ENCODE assay signal across 1 cellular context in the genomic region with DNA sequence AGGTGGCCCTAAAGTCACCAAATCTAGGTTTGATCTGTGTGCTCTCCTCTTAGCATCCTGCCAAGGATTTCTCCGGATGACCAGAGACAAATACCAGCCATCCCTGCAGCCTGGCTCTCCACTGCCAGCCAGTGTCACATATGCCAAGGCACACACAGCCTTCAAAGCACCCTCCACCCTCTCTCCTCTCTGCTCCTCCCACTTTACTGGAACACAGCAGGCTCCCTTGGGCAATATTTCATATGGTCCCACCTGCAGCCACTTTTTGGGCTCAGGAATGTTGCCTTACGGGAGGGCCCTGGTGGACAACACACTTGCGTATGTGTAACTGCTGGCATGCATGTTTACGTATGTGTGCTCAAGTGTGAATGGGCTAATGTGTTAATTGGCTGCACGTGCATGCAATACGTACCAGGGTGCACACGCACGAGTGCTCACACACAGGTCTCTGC.
TF ChIP-seq lines count a peak whose summit lies in the region.

No MANE protein-coding gene starts in this region.

TF ChIP-seq in SK-N-SH, 30 proteins besides CTCF, POLR2A, EP300 and RAD21 (continued from another document):
- TF ChIP-seq, protein P1, sequence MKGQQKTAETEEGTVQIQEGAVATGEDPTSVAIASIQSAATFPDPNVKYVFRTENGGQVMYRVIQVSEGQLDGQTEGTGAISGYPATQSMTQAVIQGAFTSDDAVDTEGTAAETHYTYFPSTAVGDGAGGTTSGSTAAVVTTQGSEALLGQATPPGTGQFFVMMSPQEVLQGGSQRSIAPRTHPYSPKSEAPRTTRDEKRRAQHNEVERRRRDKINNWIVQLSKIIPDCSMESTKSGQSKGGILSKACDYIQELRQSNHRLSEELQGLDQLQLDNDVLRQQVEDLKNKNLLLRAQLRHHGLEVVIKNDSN (IDR thresholded peaks at IDR 0.05; ENCODE audit: borderline replicate concordance, low read depth): no peak
- TF ChIP-seq YY1 (IDR thresholded peaks at IDR 0.05; ENCODE audit: low read depth) (no peak), NRF1 (IDR thresholded peaks at IDR 0.05; ENCODE audit: low read depth, low read length) (no peak), SMC3 (IDR thresholded peaks at IDR 0.05; ENCODE audit: low read depth, low read length) (peak; percentile 16; the same call in 1 of the 2 replicates)
